Comparison of ENCODE assay signal across 11 cellular contexts in genomic region chr5:54302267-54302687, GRCh38. TPM values are rescaled to one million over a fixed set of nuclear protein-coding genes. Genes with fewer than 3 reads are reported as not detected.
A peak's percentile ranks its signal among the peaks of the same experiment; 100 is the strongest.
DNase-seq lines count a peak whose midpoint lies in the region; FAIRE-seq and TF ChIP-seq lines count a peak whose summit lies in the region.
"Had no signal": no experiment of that assay in that cellular context is flagged by ENCODE, and none has a peak within 500 bp of the region (broad histone marks: within the 10 kb centered on the region; RNA-seq: fewer than 3 reads in every experiment).

No MANE protein-coding gene starts in this region.

- TF ChIP-seq CTCF in endothelial cell (IDR thresholded peaks at IDR 0.05; ENCODE audit: unreplicated experiment) (no peak), neutrophil (IDR thresholded peaks at IDR 0.05) (no peak)

- peak overlapping the region; percentile 8 for H3K27ac Mint-ChIP-seq in endothelial cell (ENCODE audit: unreplicated experiment)
- H3K27ac Mint-ChIP-seq: activated CD8-positive, alpha-beta memory T cell treated with anti-CD3 and anti-CD28 coated beads, Interleukin-2, amount 10 ng/mL, durations not matched to agents 7 days and 5 days had no signal

- H3K27me3 ChIP-seq in neutrophil = no peaks in the 10 kb centered on the region

- peak overlapping the region; percentile 51 for H3K27ac ChIP-seq in neutrophil

- peaks cover 56% of the 10 kb centered on the region for H3K4me1 Mint-ChIP-seq in endothelial cell (ENCODE audit: unreplicated experiment)

- no peak overlapping the region for H3K4me3 Mint-ChIP-seq in endothelial cell (ENCODE audit: unreplicated experiment)
- H3K4me3 Mint-ChIP-seq: activated CD8-positive, alpha-beta memory T cell treated with anti-CD3 and anti-CD28 coated beads, Interleukin-2, amount 10 ng/mL, durations not matched to agents 7 days and 5 days had no signal

- H3K4me1 ChIP-seq in neutrophil (ENCODE audit: control insufficient read depth in 1 of 2, insufficient read depth in 1 of 2, low read depth in 1 of 2, low read length in 1 of 2) = peaks cover 25 to 26% of the 10 kb centered on the region in 2 experiments

- H3K4me3 ChIP-seq in neutrophil (ENCODE audit: low read depth in 1 of 2, low read length in 1 of 2) = no peak overlapping the region

- H3K27me3 Mint-ChIP-seq in endothelial cell (ENCODE audit: unreplicated experiment) = peaks cover 4% of the 10 kb centered on the region
- H3K27me3 Mint-ChIP-seq: activated CD8-positive, alpha-beta memory T cell treated with anti-CD3 and anti-CD28 coated beads, Interleukin-2, amount 10 ng/mL, durations not matched to agents 7 days and 5 days had no signal

- H3K36me3 ChIP-seq in neutrophil = no peaks in the 10 kb centered on the region

- FAIRE-seq in HTR-8/SVneo (lab: Jason Lieb, UNC) = no peak

- DNase-seq in HTR-8/SVneo (ENCODE audit: insufficient read length, low spot score) (peak; percentile 15), OCI-M1 (lab: John Stamatoyannopoulos, UW) (peak; percentile 92), endothelial cell (ENCODE audit: low spot score) (no peak), cerebellar cortex (ENCODE audit: low spot score) (no peak)
- DNase-seq in activated CD4-positive, alpha-beta T cell treated with anti-CD3 and anti-CD28 coated beads, Interleukin-2, amount 50 U/mL, for 4 hours = no peak
- DNase-seq in stimulated activated CD4-positive, alpha-beta T cell treated with anti-CD3 and anti-CD28 coated beads, Interleukin-1b, Interleukin-23, amount 100 ng/mL, for 48 hours = no peak
- DNase-seq in activated CD8-positive, alpha-beta memory T cell treated with anti-CD3 and anti-CD28 coated beads, Interleukin-2, amount 50 U/mL, for 48 hours = no peak
- DNase-seq: activated CD8-positive, alpha-beta memory T cell treated with anti-CD3 and anti-CD28 coated beads, Interleukin-2, amount 10 ng/mL, durations not matched to agents 7 days and 5 days; midbrain; T-helper 2 cell had no signal

- no peaks in the 10 kb centered on the region for H3K36me3 Mint-ChIP-seq in endothelial cell (ENCODE audit: low read depth, unreplicated experiment)
- H3K36me3 Mint-ChIP-seq: activated CD8-positive, alpha-beta memory T cell treated with anti-CD3 and anti-CD28 coated beads, Interleukin-2, amount 10 ng/mL, durations not matched to agents 7 days and 5 days had no signal

- no peaks in the 10 kb centered on the region for H3K9me3 Mint-ChIP-seq in endothelial cell (ENCODE audit: unreplicated experiment)

- no peaks in the 10 kb centered on the region for H3K9me3 ChIP-seq in neutrophil

RNA-seq across cellular contexts. Expression of gene ARL15, which starts 8.1 kb away (rescaled TPM):
- total RNA-seq in endothelial cell (ENCODE audit: unreplicated experiment) = 102 TPM

Comparison
In these comparisons a context has a peak if more than half of its experiments do, and no peak if none do; other contexts are left out.
1. DNase-seq: peak in HTR-8/SVneo (single experiment) and OCI-M1 (single experiment); none in endothelial cell (single experiment), activated CD4-positive, alpha-beta T cell treated with anti-CD3 and anti-CD28 coated beads, Interleukin-2, amount 50 U/mL, for 4 hours (0 of 2), stimulated activated CD4-positive, alpha-beta T cell treated with anti-CD3 and anti-CD28 coated beads, Interleukin-1b, Interleukin-23, amount 100 ng/mL, for 48 hours (single experiment), cerebellar cortex (single experiment) and activated CD8-positive, alpha-beta memory T cell treated with anti-CD3 and anti-CD28 coated beads, Interleukin-2, amount 50 U/mL, for 48 hours (single experiment).